8 cellular contexts compared by ENCODE assay signal in the genomic region with DNA sequence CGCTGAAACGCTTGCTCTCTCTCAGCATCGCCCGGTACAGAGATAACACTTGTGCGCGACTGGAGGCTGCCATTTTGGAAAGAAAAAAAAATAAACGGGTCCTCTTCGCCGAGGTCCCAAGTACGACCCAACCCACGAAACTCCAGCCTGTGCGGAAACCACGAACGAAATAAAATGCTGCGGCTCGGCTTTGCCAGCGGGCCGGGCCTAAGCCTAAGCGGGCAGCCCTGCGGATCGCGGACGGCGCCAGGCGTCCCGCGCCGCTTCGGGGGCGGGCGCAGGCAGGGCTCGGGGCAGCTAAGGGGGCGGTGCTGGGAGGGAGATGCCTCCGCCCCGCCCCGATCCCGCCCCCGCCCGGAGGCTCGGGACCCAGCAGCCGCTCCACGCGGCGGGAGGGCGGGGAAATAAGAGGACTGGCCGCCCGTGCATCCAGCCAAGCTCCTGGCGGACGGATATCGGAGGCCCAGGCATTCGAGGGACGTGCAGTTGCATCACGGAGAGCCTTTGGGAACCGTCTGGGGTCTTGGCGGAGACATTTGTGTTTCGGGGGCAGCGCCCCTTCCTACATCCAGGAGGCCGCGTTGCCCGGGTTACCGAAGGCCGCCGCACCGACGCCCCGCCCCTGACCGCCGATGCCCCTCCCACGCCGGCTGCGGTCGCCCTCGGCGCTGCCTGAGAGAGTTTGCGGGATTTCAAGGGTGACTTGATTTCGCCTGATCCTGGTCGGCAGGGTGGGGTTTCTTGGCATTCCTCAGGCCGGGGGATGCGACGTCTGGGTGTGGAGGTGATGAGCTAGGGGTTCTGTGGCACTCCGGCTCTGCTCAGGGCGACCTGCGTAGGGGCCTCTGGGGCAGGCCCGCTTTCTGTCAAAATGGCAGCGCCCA. TPM values are rescaled to one million over a fixed set of nuclear protein-coding genes. Genes with fewer than 3 reads are reported as not detected.
DNase-seq lines count a peak whose midpoint lies in the region; ATAC-seq and TF ChIP-seq lines count a peak whose summit lies in the region.

Gene FARS2 (plus strand): TSS at position 853 of the 884 bp plus-strand sequence.
Gene LYRM4 (minus strand): TSS at position 290 of the 884 bp plus-strand sequence. CDS start 217 bp downstream, at position 73.

- H3K9me3 ChIP-seq in DND-41 (ENCODE audit: insufficient read depth, low read length, severe bottlenecking) = no peaks in the 10 kb centered on the region
- no peaks in the 10 kb centered on the region for H3K9me3 ChIP-seq in GM23248 (ENCODE audit: low read depth)
- H3K9me3 ChIP-seq in Karpas-422 (ENCODE audit: low read length) = no peaks in the 10 kb centered on the region
- no peaks in the 10 kb centered on the region for H3K9me3 ChIP-seq in naive thymus-derived CD4-positive, alpha-beta T cell (ENCODE audit: control insufficient read depth in 2 of 3, low read length in 3 of 3)

- peak; percentile 87 for DNase-seq in DND-41
- peak; percentile 98 for DNase-seq in GM23248
- DNase-seq in Karpas-422 = peak; percentile 95
- peak; percentile 96 for DNase-seq in RPMI8226
- peak; percentile 83 to 85 for DNase-seq in activated T-helper 1 cell treated with anti-CD3 and anti-CD28 coated beads, Interleukin-2, amount 50 U/mL, for 16 hours (ENCODE audit: low read depth in 1 of 2, low spot score in 1 of 2)
- DNase-seq in fibroblast of gingiva (ENCODE audit: low read depth) = peak; percentile 85
- DNase-seq in naive thymus-derived CD4-positive, alpha-beta T cell = peak; percentile 86 to 99 (median 97)

- no peak for TF ChIP-seq CTCF in DND-41 (IDR thresholded peaks at IDR 0.05; ENCODE audit: borderline replicate concordance, extremely low read depth, low read length, poor library complexity, severe bottlenecking)

- peaks cover 0 to 5% (median 0%) of the 10 kb centered on the region in 11 donors for H3K9me3 Mint-ChIP-seq in naive thymus-derived CD4-positive, alpha-beta T cell
- no peaks in the 10 kb centered on the region for H3K9me3 Mint-ChIP-seq in stimulated activated memory B cell treated with anti-CD40 and anti-IgM and Interleukin-4, amounts not matched to agents 10 μg/mL and 1 μg/mL and 100 μg/mL, for 72 hours

- H3K36me3 ChIP-seq in DND-41 (ENCODE audit: insufficient read depth, low read length) = peaks cover 3% of the 10 kb centered on the region; the same call in 1 of the 2 replicates
- no peaks in the 10 kb centered on the region for H3K36me3 ChIP-seq in GM23248 (ENCODE audit: low read depth)
- peaks cover 10% of the 10 kb centered on the region; the same call in 1 of the 2 replicates for H3K36me3 ChIP-seq in Karpas-422 (ENCODE audit: insufficient read depth, low read length)
- peaks cover 0 to 3% (median 0%) of the 10 kb centered on the region in 3 experiments for H3K36me3 ChIP-seq in naive thymus-derived CD4-positive, alpha-beta T cell (ENCODE audit: control insufficient read depth in 2 of 3, insufficient read depth in 3 of 3, low read length in 3 of 3)

- H4K20me1 ChIP-seq in DND-41 (ENCODE audit: insufficient read depth, low read length) (no peaks in the 10 kb centered on the region), GM23248 (ENCODE audit: insufficient read depth) (no peaks in the 10 kb centered on the region), Karpas-422 (ENCODE audit: insufficient read depth, low read depth, low read length) (no peaks in the 10 kb centered on the region)

- H2AFZ ChIP-seq in DND-41 (ENCODE audit: low read depth, low read length) (peak within 1 kb of the TSS; percentile 99), GM23248 (peak within 1 kb of the TSS; percentile 97), Karpas-422 (ENCODE audit: low read length) (peak within 1 kb of the TSS; percentile 86)

- 1% methylated on average over 43 to 82 of the region's 85 CpGs for WGBS in GM23248 (ENCODE audit: low coverage in 1 of 2, low lambda C conversion rate in 2 of 2, missing lambda C conversion rate in 2 of 2), 2 experiments

- peak within 1 kb of the TSS; percentile 99 to 100 (median 100) for H3K27ac Mint-ChIP-seq in naive thymus-derived CD4-positive, alpha-beta T cell
- H3K27ac Mint-ChIP-seq in stimulated activated memory B cell treated with anti-CD40 and anti-IgM and Interleukin-4, amounts not matched to agents 10 μg/mL and 1 μg/mL and 100 μg/mL, for 72 hours = peak within 1 kb of the TSS; percentile 100

- CTCF ChIA-PET in naive thymus-derived CD4-positive, alpha-beta T cell (lab: Charles Lee) = interaction anchor here (0.7 to 1.5 kb wide), 3 partner anchors 87 to 117 kb away, joined by 3 read pairs; no protein-coding TSS in a partner anchor

- H3K4me1 ChIP-seq in DND-41 (ENCODE audit: insufficient read depth, low read length) (peaks cover 33% of the 10 kb centered on the region), GM23248 (ENCODE audit: insufficient read depth) (peaks cover 15% of the 10 kb centered on the region), Karpas-422 (ENCODE audit: low read length) (peaks cover 31% of the 10 kb centered on the region)
- peaks cover 9 to 13% of the 10 kb centered on the region in 2 donors for H3K4me1 ChIP-seq in naive thymus-derived CD4-positive, alpha-beta T cell (ENCODE audit: control insufficient read depth in 2 of 2, insufficient read depth in 2 of 2, low read length in 2 of 2)

- no peaks in the 10 kb centered on the region for H3K27me3 ChIP-seq in DND-41 (ENCODE audit: insufficient read depth, low read length, poor library complexity)
- H3K27me3 ChIP-seq in GM23248 (replicated peaks; ENCODE audit: insufficient read depth) = no peaks in the 10 kb centered on the region
- H3K27me3 ChIP-seq in Karpas-422 (ENCODE audit: low read length) = no peaks in the 10 kb centered on the region
- no peaks in the 10 kb centered on the region for H3K27me3 ChIP-seq in naive thymus-derived CD4-positive, alpha-beta T cell (ENCODE audit: control insufficient read depth in 2 of 2, insufficient read depth in 2 of 2, low read length in 2 of 2)

- peak within 1 kb of the TSS; percentile 90 for H3K9ac ChIP-seq in DND-41 (ENCODE audit: low read depth, low read length)
- peak within 1 kb of the TSS; percentile 91 for H3K9ac ChIP-seq in GM23248
- H3K9ac ChIP-seq in Karpas-422 (ENCODE audit: low read length) = peak within 1 kb of the TSS; percentile 80

- no peaks in the 10 kb centered on the region for H3K27me3 Mint-ChIP-seq in naive thymus-derived CD4-positive, alpha-beta T cell
- no peaks in the 10 kb centered on the region for H3K27me3 Mint-ChIP-seq in stimulated activated memory B cell treated with anti-CD40 and anti-IgM and Interleukin-4, amounts not matched to agents 10 μg/mL and 1 μg/mL and 100 μg/mL, for 72 hours

- ATAC-seq in DND-41 (ENCODE audit: insufficient read depth, low read depth) = peak; percentile 78
- ATAC-seq in naive thymus-derived CD4-positive, alpha-beta T cell = peak; percentile 91
- ATAC-seq in stimulated activated memory B cell treated with anti-CD40 and anti-IgM and Interleukin-4, amounts not matched to agents 10 μg/mL and 1 μg/mL and 100 μg/mL, for 72 hours = peak; percentile 92

- H3K79me2 ChIP-seq in DND-41 (ENCODE audit: insufficient read depth, low read length) (peaks cover 79% of the 10 kb centered on the region), GM23248 (ENCODE audit: insufficient read depth) (peaks cover 59% of the 10 kb centered on the region), Karpas-422 (ENCODE audit: low read length) (peaks cover 76% of the 10 kb centered on the region)

- POLR2A ChIA-PET in naive thymus-derived CD4-positive, alpha-beta T cell (lab: Charles Lee) = interaction anchor here (0.7 to 2.8 kb wide), 9 partner anchors 10 to 1900 kb away, joined by 3 to 20 read pairs (median 3); no protein-coding TSS in a partner anchor

- in situ Hi-C loops in GM23248 (cut with MboI) = no loop called here

- H3K9me2 ChIP-seq in GM23248 (ENCODE audit: insufficient read depth) (no peaks in the 10 kb centered on the region), Karpas-422 (replicated peaks; ENCODE audit: insufficient read depth, low read length) (no peaks in the 10 kb centered on the region)

- H3K4me1 Mint-ChIP-seq in naive thymus-derived CD4-positive, alpha-beta T cell = peaks cover 18 to 63% (median 43%) of the 10 kb centered on the region in 7 donors
- peaks cover 51% of the 10 kb centered on the region for H3K4me1 Mint-ChIP-seq in stimulated activated memory B cell treated with anti-CD40 and anti-IgM and Interleukin-4, amounts not matched to agents 10 μg/mL and 1 μg/mL and 100 μg/mL, for 72 hours

- peaks cover 11% of the 10 kb centered on the region for H3F3A ChIP-seq in GM23248 (ENCODE audit: insufficient read depth)

- intact Hi-C loops in naive thymus-derived CD4-positive, alpha-beta T cell (cut with micrococcal nuclease) = loop anchor here (1.0 to 10.0 kb wide), 13 partner anchors 19 to 1880 kb away; partner anchors contain the start of genes CDYL (in 1 of the 2) and ECI2 (in 1 of the 2)

- H3K4me2 ChIP-seq in DND-41 (ENCODE audit: insufficient read depth, low read length) = peak within 1 kb of the TSS; percentile 97
- peak within 1 kb of the TSS; percentile 99 for H3K4me2 ChIP-seq in GM23248 (ENCODE audit: unreplicated experiment)
- peak within 1 kb of the TSS; percentile 83 for H3K4me2 ChIP-seq in Karpas-422 (ENCODE audit: low read depth, low read length, poor library complexity, severe bottlenecking)

- H3K4me3 Mint-ChIP-seq in naive thymus-derived CD4-positive, alpha-beta T cell = peak within 1 kb of the TSS; percentile 94 to 100 (median 98)
- H3K4me3 Mint-ChIP-seq in stimulated activated memory B cell treated with anti-CD40 and anti-IgM and Interleukin-4, amounts not matched to agents 10 μg/mL and 1 μg/mL and 100 μg/mL, for 72 hours = peak within 1 kb of the TSS; percentile 89

- peaks cover under 1 to 22% (median 6%) of the 10 kb centered on the region in 5 donors for H3K36me3 Mint-ChIP-seq in naive thymus-derived CD4-positive, alpha-beta T cell
- peaks cover 18% of the 10 kb centered on the region for H3K36me3 Mint-ChIP-seq in stimulated activated memory B cell treated with anti-CD40 and anti-IgM and Interleukin-4, amounts not matched to agents 10 μg/mL and 1 μg/mL and 100 μg/mL, for 72 hours

- peak within 1 kb of the TSS; percentile 77 to 83 for H3K4me3 ChIP-seq in DND-41 (ENCODE audit: low read depth in 1 of 2, low read length in 2 of 2)
- H3K4me3 ChIP-seq in GM23248 = peak within 1 kb of the TSS; percentile 93
- peak within 1 kb of the TSS; percentile 90 for H3K4me3 ChIP-seq in Karpas-422 (ENCODE audit: low read length)
- H3K4me3 ChIP-seq in naive thymus-derived CD4-positive, alpha-beta T cell (ENCODE audit: low read length) = peak within 1 kb of the TSS; percentile 63

- H3K27ac ChIP-seq in DND-41 (ENCODE audit: low read length) (peak within 1 kb of the TSS; percentile 100), GM23248 (peak within 1 kb of the TSS; percentile 91), Karpas-422 (ENCODE audit: low read length) (peak within 1 kb of the TSS; percentile 81)
- peak within 1 kb of the TSS; percentile 93 for H3K27ac ChIP-seq in naive thymus-derived CD4-positive, alpha-beta T cell (ENCODE audit: low read depth, low read length)

RNA-seq across cellular contexts. Expression of gene FARS2, which starts in this region (rescaled TPM):
- total RNA-seq in GM23248 (2014; rRNA removed; shearing (Covaris generic)) = 10.2 and 16.5 TPM in 2 replicates
- polyA plus RNA-seq in GM23248 (2016; fragmentation: Nextera tagmentation; extraction: Ambion mirVana) = 14.7 and 15.1 TPM in 2 replicates
- 9.0 and 16.0 TPM in 2 replicates for total RNA-seq in Karpas-422 (2014; rRNA removed; shearing (Covaris generic); ENCODE audit: low replicate concordance)
- 10 to 100 TPM; 16.2 to 23.1 (median 20.3) TPM for total RNA-seq in naive thymus-derived CD4-positive, alpha-beta T cell
- polyA plus RNA-seq in naive thymus-derived CD4-positive, alpha-beta T cell = 10 to 100 TPM; 27.1 to 28.1 TPM

RNA-seq across cellular contexts. Expression of gene LYRM4, which starts in this region (rescaled TPM):
- 18.7 and 28.0 TPM in 2 replicates for total RNA-seq in GM23248 (2014; rRNA removed; shearing (Covaris generic))
- 27.1 and 30.3 TPM in 2 replicates for polyA plus RNA-seq in GM23248 (2016; fragmentation: Nextera tagmentation; extraction: Ambion mirVana)
- total RNA-seq in Karpas-422 (2014; rRNA removed; shearing (Covaris generic); ENCODE audit: low replicate concordance) = 22.6 and 50.5 TPM in 2 replicates
- total RNA-seq in naive thymus-derived CD4-positive, alpha-beta T cell = 10 to 100 TPM; 15.1 to 27.2 (median 22.4) TPM
- polyA plus RNA-seq in naive thymus-derived CD4-positive, alpha-beta T cell = 10 to 100 TPM; 36.6 to 61.6 TPM

Comparison
In these comparisons a context has a peak if more than half of its experiments do, and no peak if none do; other contexts are left out.
1. Peak in every context shown above with its lines: DNase-seq, ATAC-seq, H3K4me3 ChIP-seq and H3K27ac ChIP-seq.